12 cellular contexts compared by ENCODE assay signal in genomic region chr3:52038227-52038626, GRCh38.
"Had no signal": no experiment of that assay in that cellular context is flagged by ENCODE, and none has a peak within 500 bp of the region (broad histone marks: within the 10 kb centered on the region; RNA-seq: fewer than 3 reads in every experiment).

No MANE protein-coding gene starts in this region.

- H3K36me3 ChIP-seq: esophagus muscularis mucosa, left ventricle myocardium inferior, pancreas, tibial artery had no signal

- DNase-seq: activated CD4-positive, alpha-beta T cell treated with anti-CD3 and anti-CD28 coated beads for 36 hours; activated CD8-positive, alpha-beta memory T cell treated with anti-CD3 and anti-CD28 coated beads, Interleukin-2, amount 50 U/mL, for 48 hours; activated CD8-positive, alpha-beta T cell treated with anti-CD3 and anti-CD28 coated beads, Interleukin-2, amount 10 ng/mL, durations not matched to agents 7 days and 5 days; effector memory CD8-positive, alpha-beta T cell; left ventricle myocardium inferior; pancreas; stimulated activated CD4-positive, alpha-beta T cell treated with anti-CD3 and anti-CD28 coated beads, Interleukin-15, amount 100 ng/mL, for 24 hours; stimulated activated CD4-positive, alpha-beta T cell treated with anti-CD3 and anti-CD28 coated beads, Interleukin-4, amount 100 ng/mL, for 24 hours; stimulated activated naive CD8-positive, alpha-beta T cell treated with anti-CD3 and anti-CD28 coated beads, Interleukin-15, amount 100 ng/mL, for 72 hours; tibial artery had no signal

- H3K27ac ChIP-seq: esophagus muscularis mucosa, pancreas, tibial artery, VCaP had no signal

- H3K9me3 ChIP-seq: esophagus muscularis mucosa, left ventricle myocardium inferior, pancreas, tibial artery had no signal

- H3K4me1 ChIP-seq: pancreas had no signal

- H3K4me3 ChIP-seq: esophagus muscularis mucosa, left ventricle myocardium inferior, pancreas, tibial artery had no signal

- H3K27me3 ChIP-seq: pancreas, tibial artery had no signal

- ATAC-seq: activated CD4-positive, alpha-beta T cell treated with anti-CD3 and anti-CD28 coated beads for 36 hours; activated CD8-positive, alpha-beta T cell treated with anti-CD3 and anti-CD28 coated beads, Interleukin-2, amount 10 ng/mL, durations not matched to agents 7 days and 5 days; effector memory CD8-positive, alpha-beta T cell; pancreas; stimulated activated naive CD8-positive, alpha-beta T cell treated with anti-CD3 and anti-CD28 coated beads, Interleukin-15, amount 100 ng/mL, for 72 hours had no signal
